Comparison of ENCODE assay signal across 18 cellular contexts in genomic region chr6:15495375-15495901, GRCh38.
DNase-seq lines count a peak whose midpoint lies in the region; ATAC-seq, FAIRE-seq and TF ChIP-seq lines count a peak whose summit lies in the region.
"Had no signal": no experiment of that assay in that cellular context is flagged by ENCODE, and none has a peak within 500 bp of the region (broad histone marks: within the 10 kb centered on the region; RNA-seq: fewer than 3 reads in every experiment).

No MANE protein-coding gene starts in this region.

- TF ChIP-seq CTCF in endothelial cell (IDR thresholded peaks at IDR 0.05; ENCODE audit: unreplicated experiment), result no peak
- no peak for TF ChIP-seq CTCF in suprapubic skin (IDR thresholded peaks at IDR 0.05)

- peak overlapping the region; percentile 24 for H3K27ac Mint-ChIP-seq in activated naive CD4-positive, alpha-beta T cell treated with anti-CD3 and anti-CD28 coated beads, Interleukin-2, amount 50 U/mL, for 24 hours
- H3K27ac Mint-ChIP-seq in activated naive CD4-positive, alpha-beta T cell treated with anti-CD3 and anti-CD28 coated beads, Interleukin-2, amount 50 U/mL, for 72 hours, result peak overlapping the region in 1 of 2 donors; percentile 74
- peak overlapping the region; percentile 58 for H3K27ac Mint-ChIP-seq in endothelial cell (ENCODE audit: unreplicated experiment)

- H3K36me3 Mint-ChIP-seq in activated naive CD4-positive, alpha-beta T cell treated with anti-CD3 and anti-CD28 coated beads, Interleukin-2, amount 50 U/mL, for 24 hours, result peaks cover 4% of the 10 kb centered on the region
- H3K36me3 Mint-ChIP-seq in activated naive CD4-positive, alpha-beta T cell treated with anti-CD3 and anti-CD28 coated beads, Interleukin-2, amount 50 U/mL, for 72 hours, result peaks cover 9 to 15% of the 10 kb centered on the region in 2 donors
- H3K36me3 Mint-ChIP-seq in endothelial cell (ENCODE audit: low read depth, unreplicated experiment), result peaks cover 45% of the 10 kb centered on the region

- TF ChIP-seq POLR2A in suprapubic skin (IDR thresholded peaks at IDR 0.05) (no peak), GM12892 (IDR thresholded peaks at IDR 0.05; ENCODE audit: low read depth, low read length) (no peak)

- H3K4me3 Mint-ChIP-seq in activated naive CD4-positive, alpha-beta T cell treated with anti-CD3 and anti-CD28 coated beads, Interleukin-2, amount 50 U/mL, for 24 hours, result no peak overlapping the region
- peak overlapping the region; percentile 43 for H3K4me3 Mint-ChIP-seq in endothelial cell (ENCODE audit: unreplicated experiment)

- no peaks in the 10 kb centered on the region for H3K9me3 Mint-ChIP-seq in activated naive CD4-positive, alpha-beta T cell treated with anti-CD3 and anti-CD28 coated beads, Interleukin-2, amount 50 U/mL, for 24 hours
- H3K9me3 Mint-ChIP-seq in activated naive CD4-positive, alpha-beta T cell treated with anti-CD3 and anti-CD28 coated beads, Interleukin-2, amount 50 U/mL, for 72 hours, result no peaks in the 10 kb centered on the region
- H3K9me3 Mint-ChIP-seq in endothelial cell (ENCODE audit: unreplicated experiment), result no peaks in the 10 kb centered on the region
- H3K9me3 Mint-ChIP-seq: nephron had no signal

- H3K27ac ChIP-seq in right cardiac atrium (ENCODE audit: low read length) (peak overlapping the region; percentile 31), suprapubic skin (no peak overlapping the region)
- H3K27ac ChIP-seq: lower lobe of right lung had no signal

- peaks cover 9% of the 10 kb centered on the region for H3K4me1 ChIP-seq in right cardiac atrium (ENCODE audit: control insufficient read depth, insufficient read depth, low read length)
- peaks cover 33% of the 10 kb centered on the region for H3K4me1 ChIP-seq in suprapubic skin

- H3K36me3 ChIP-seq in suprapubic skin, result peaks cover 22% of the 10 kb centered on the region

- no peaks in the 10 kb centered on the region for H3K9me3 ChIP-seq in right cardiac atrium (ENCODE audit: control insufficient read depth, low read length)
- no peaks in the 10 kb centered on the region for H3K9me3 ChIP-seq in suprapubic skin
- H3K9me3 ChIP-seq: lower lobe of right lung, upper lobe of left lung had no signal

- no peaks in the 10 kb centered on the region for H3K27me3 Mint-ChIP-seq in activated naive CD4-positive, alpha-beta T cell treated with anti-CD3 and anti-CD28 coated beads, Interleukin-2, amount 50 U/mL, for 24 hours
- H3K27me3 Mint-ChIP-seq in endothelial cell (ENCODE audit: unreplicated experiment), result peaks cover 21% of the 10 kb centered on the region

- H3K4me3 ChIP-seq in right cardiac atrium (ENCODE audit: low read length) (no peak overlapping the region), suprapubic skin (no peak overlapping the region)
- H3K4me3 ChIP-seq: coronary artery, lower lobe of right lung, upper lobe of left lung had no signal

- ATAC-seq in activated naive CD4-positive, alpha-beta T cell treated with anti-CD3 and anti-CD28 coated beads, Interleukin-2, amount 50 U/mL, for 72 hours, result no peak
- ATAC-seq in right cardiac atrium, result peak; percentile 81 to 86
- ATAC-seq: esophagus mucosa, lower lobe of right lung had no signal

- H3K27me3 ChIP-seq in right cardiac atrium (ENCODE audit: control insufficient read depth, insufficient read depth), result no peaks in the 10 kb centered on the region
- no peaks in the 10 kb centered on the region for H3K27me3 ChIP-seq in suprapubic skin
- H3K27me3 ChIP-seq: upper lobe of left lung had no signal

- TF ChIP-seq EP300 in suprapubic skin (IDR thresholded peaks at IDR 0.05), result no peak

- FAIRE-seq in GM12892 (lab: Jason Lieb, UNC), result no peak

- H3K4me1 Mint-ChIP-seq in activated naive CD4-positive, alpha-beta T cell treated with anti-CD3 and anti-CD28 coated beads, Interleukin-2, amount 50 U/mL, for 24 hours, result peaks cover 27% of the 10 kb centered on the region
- peaks cover 29% of the 10 kb centered on the region for H3K4me1 Mint-ChIP-seq in endothelial cell (ENCODE audit: unreplicated experiment)

- WGBS in right cardiac atrium, result 52% methylated on average over 10 of the region's 10 CpGs
- WGBS in suprapubic skin, result 56% methylated on average over 10 of the region's 10 CpGs

- DNase-seq in activated naive CD4-positive, alpha-beta T cell treated with anti-CD3 and anti-CD28 coated beads, Interleukin-2, amount 50 U/mL, for 72 hours (ENCODE audit: low spot score in 2 of 2), result no peak
- no peak for DNase-seq in endothelial cell (ENCODE audit: low spot score)
- DNase-seq in right cardiac atrium, result peak; percentile 56 to 83 (median 81)
- DNase-seq in suprapubic skin (ENCODE audit: low spot score in 2 of 2), result peak; percentile 73 to 85
- DNase-seq in GM12892 (ENCODE audit: insufficient read length), result no peak
- no peak for DNase-seq in SIG-M5 (lab: John Stamatoyannopoulos, UW)
- DNase-seq in COLO829 (ENCODE audit: low spot score), result no peak
- DNase-seq: amniotic stem cell; lower lobe of right lung; NCI-H1694; NCI-H446; stimulated activated CD4-positive, alpha-beta T cell treated with anti-CD3 and anti-CD28 coated beads, Interleukin-4, amount 100 ng/mL, for 1 hour; SW 1271; upper lobe of left lung had no signal

- intact Hi-C loops in right cardiac atrium (cut with DNase I), result no loop called here

Comparison
In these comparisons a context has a peak if more than half of its experiments do, and no peak if none do; other contexts are left out.
1. ATAC-seq: peak in right cardiac atrium (2 of 2); none in activated naive CD4-positive, alpha-beta T cell treated with anti-CD3 and anti-CD28 coated beads, Interleukin-2, amount 50 U/mL, for 72 hours (0 of 2).
2. DNase-seq: peak in right cardiac atrium (3 of 3) and suprapubic skin (2 of 2); none in activated naive CD4-positive, alpha-beta T cell treated with anti-CD3 and anti-CD28 coated beads, Interleukin-2, amount 50 U/mL, for 72 hours (0 of 2), endothelial cell (single experiment), GM12892 (single experiment), SIG-M5 (single experiment) and COLO829 (single experiment).